18 cellular contexts compared by ENCODE assay signal in genomic region chr9:137820161-137820855, GRCh38. TPM values are rescaled to one million over a fixed set of nuclear protein-coding genes. Genes with fewer than 3 reads are reported as not detected.
DNase-seq lines count a peak whose midpoint lies in the region; ATAC-seq and TF ChIP-seq lines count a peak whose summit lies in the region.
"Had no signal": no experiment of that assay in that cellular context is flagged by ENCODE, and none has a peak within 500 bp of the region (broad histone marks: within the 10 kb centered on the region; RNA-seq: fewer than 3 reads in every experiment).

No MANE protein-coding gene starts in this region.

- no peak for DNase-seq in activated CD4-positive, CD25-positive, alpha-beta regulatory T cell (lab: John Stamatoyannopoulos, UW)
- peak; percentile 24 for DNase-seq in stimulated activated CD4-positive, alpha-beta T cell treated with anti-CD3 and anti-CD28 coated beads, Interleukin-15, amount 100 ng/mL, for 24 hours
- no peak for DNase-seq in stimulated activated CD4-positive, alpha-beta T cell treated with anti-CD3 and anti-CD28 coated beads, Interleukin-4, amount 100 ng/mL, for 4 hours
- DNase-seq in inferior parietal cortex (ENCODE audit: extremely low spot score) (peak; percentile 28), NCI-H1048 (lab: John Stamatoyannopoulos, UW) (no peak), thyroid gland (no peak)
- DNase-seq: activated CD4-positive, alpha-beta T cell treated with anti-CD3 and anti-CD28 coated beads, Interleukin-2, amount 10 ng/mL, durations not matched to agents 24 days and 14 days; dermis blood vessel endothelial cell; Kasumi-1; left ventricle myocardium inferior; NCI-H1436; T1000; tibial artery had no signal

- peak; percentile 51 to 56 for ATAC-seq in activated CD4-positive, CD25-positive, alpha-beta regulatory T cell treated with anti-CD3 and anti-CD28 coated beads, Interleukin-2, amount 50 U/mL, for 24 hours
- ATAC-seq: gastroesophageal sphincter had no signal

- H3K36me3 ChIP-seq in thyroid gland = peaks cover 36 to 42% of the 10 kb centered on the region in 2 donors

- H3K9me3 ChIP-seq in thyroid gland = no peaks in the 10 kb centered on the region

- intact Hi-C loops in thyroid gland (cut with DNase I) = no loop called here

- no peak overlapping the region for H3K4me3 ChIP-seq in thyroid gland (replicated peaks in 1 of 3)
- H3K4me3 ChIP-seq: gastroesophageal sphincter, left ventricle myocardium inferior, tibial artery had no signal

- H3K4me1 ChIP-seq in thyroid gland = no peaks in the 10 kb centered on the region
- H3K4me1 ChIP-seq: gastroesophageal sphincter, tibial artery had no signal

- no peaks in the 10 kb centered on the region for H3K27me3 ChIP-seq in thyroid gland
- H3K27me3 ChIP-seq: gastroesophageal sphincter, tibial artery had no signal

- no peak for TF ChIP-seq POLR2A in thyroid gland (IDR thresholded peaks at IDR 0.05)

- no peak for TF ChIP-seq CTCF in thyroid gland (IDR thresholded peaks at IDR 0.05)

- WGBS in thyroid gland, 2 donors = 96 to 97% methylated on average over 11 of the region's 11 CpGs

- H3K27ac ChIP-seq in temporal lobe (ENCODE audit: low read depth, low read length) = peak overlapping the region; percentile 54
- H3K27ac ChIP-seq in thyroid gland = no peak overlapping the region
- H3K27ac ChIP-seq: gastroesophageal sphincter, left ventricle myocardium inferior, tibial artery had no signal

RNA-seq across cellular contexts. Expression of gene CACNA1B, which starts 57.3 kb away (rescaled TPM):
- total RNA-seq in temporal lobe (30.2 TPM), thyroid gland (under 1 TPM; 0.13 to 0.68 (median 0.35) TPM)
- total RNA-seq: A172; activated CD4-positive, alpha-beta T cell treated with anti-CD3 and anti-CD28 coated beads, Interleukin-2, amount 10 ng/mL, durations not matched to agents 24 days and 14 days; bronchial epithelial cell had no signal

Comparison
In these comparisons a context has a peak if more than half of its experiments do, and no peak if none do; other contexts are left out.
1. DNase-seq: peak in stimulated activated CD4-positive, alpha-beta T cell treated with anti-CD3 and anti-CD28 coated beads, Interleukin-15, amount 100 ng/mL, for 24 hours (single experiment) and inferior parietal cortex (single experiment); none in activated CD4-positive, CD25-positive, alpha-beta regulatory T cell (0 of 4), stimulated activated CD4-positive, alpha-beta T cell treated with anti-CD3 and anti-CD28 coated beads, Interleukin-4, amount 100 ng/mL, for 4 hours (0 of 2), NCI-H1048 (single experiment) and thyroid gland (0 of 2).
2. RNA of gene CACNA1B, which starts 57.3 kb away (total RNA-seq): 30.2 TPM in temporal lobe (single experiment); 0.13 to 0.68 TPM in thyroid gland; every median in the first group is over 10 times any median in the second.